In the genomic region with DNA sequence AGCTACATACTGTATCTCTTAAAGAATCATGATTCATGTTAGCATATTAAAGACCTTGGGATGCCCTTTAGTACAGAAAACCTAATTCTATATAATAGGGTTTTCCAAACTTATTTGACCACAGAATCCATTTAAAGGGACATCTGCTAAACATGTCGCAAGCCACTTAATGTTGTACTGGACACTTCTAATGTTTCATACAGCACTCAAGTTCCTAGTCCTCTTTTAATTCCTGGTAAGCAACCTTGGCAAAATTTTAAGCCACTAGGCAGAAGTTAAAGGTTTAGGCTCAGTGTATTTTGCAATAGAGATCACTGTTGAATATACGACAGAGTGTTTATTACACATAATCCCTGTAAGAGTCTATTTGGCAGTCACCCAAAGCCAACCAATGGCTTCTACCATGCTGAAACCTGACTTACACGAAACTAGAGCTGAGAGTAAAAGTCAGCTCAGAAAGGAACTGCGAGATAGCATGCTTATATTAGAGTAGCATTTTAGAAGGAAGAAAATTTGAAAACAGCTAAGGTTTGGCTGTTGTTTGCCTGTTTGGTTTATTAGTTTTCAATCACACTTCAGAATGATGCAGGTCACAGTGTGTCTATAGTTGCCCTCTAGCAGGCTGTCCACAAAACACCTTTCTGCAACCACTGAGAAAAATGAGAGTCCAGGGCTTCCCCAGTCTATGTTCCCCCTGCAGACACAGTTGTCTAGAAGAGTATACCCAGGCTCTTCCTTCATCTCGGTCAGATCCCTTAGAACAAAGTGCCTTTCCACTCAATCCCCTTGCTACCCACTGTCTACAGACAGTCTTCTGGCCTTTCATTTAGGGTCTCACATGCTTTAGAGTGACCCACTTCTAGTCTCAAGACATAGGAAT, we compare ENCODE assay signal across 11 cellular contexts.
A peak's percentile ranks its signal among the peaks of the same experiment; 100 is the strongest.
DNase-seq lines count a peak whose midpoint lies in the region; ATAC-seq and TF ChIP-seq lines count a peak whose summit lies in the region.
"Had no signal": no experiment of that assay in that cellular context is flagged by ENCODE, and none has a peak within 500 bp of the region (broad histone marks: within the 10 kb centered on the region; RNA-seq: fewer than 3 reads in every experiment).

No MANE protein-coding gene starts in this region.

- 49% methylated on average over 5 of the region's 5 CpGs for WGBS in hepatocyte (ENCODE audit: low lambda C conversion rate, missing lambda C conversion rate)

- H3K9me3 ChIP-seq in CD8-positive, alpha-beta memory T cell (ENCODE audit: low read length): no peaks in the 10 kb centered on the region
- no peaks in the 10 kb centered on the region for H3K9me3 ChIP-seq in hepatocyte (ENCODE audit: low read depth)

- no peak for ATAC-seq in HG02870 (IDR thresholded peaks at IDR 0.05; ENCODE audit: unreplicated experiment)
- ATAC-seq: sciatic nerve had no signal

- no peak overlapping the region for H2AFZ ChIP-seq in hepatocyte

- no peaks in the 10 kb centered on the region for H3K79me2 ChIP-seq in hepatocyte

- H3K27ac Mint-ChIP-seq in CD8-positive, alpha-beta memory T cell: peak overlapping the region in 4 of 8 donors; percentile 43 to 84 (median 48)
- no peak overlapping the region for H3K27ac Mint-ChIP-seq in osteocyte (ENCODE audit: unreplicated experiment)
- H3K27ac Mint-ChIP-seq: activated naive CD4-positive, alpha-beta T cell treated with anti-CD3 and anti-CD28 coated beads, Interleukin-2, amount 10 ng/mL, durations not matched to agents 7 days and 5 days had no signal

- H3K4me3 Mint-ChIP-seq in CD8-positive, alpha-beta memory T cell: peak overlapping the region in 4 of 7 donors; percentile 10 to 77 (median 60)
- no peak overlapping the region for H3K4me3 Mint-ChIP-seq in osteocyte (ENCODE audit: unreplicated experiment)
- H3K4me3 Mint-ChIP-seq: activated naive CD4-positive, alpha-beta T cell treated with anti-CD3 and anti-CD28 coated beads, Interleukin-2, amount 10 ng/mL, durations not matched to agents 7 days and 5 days had no signal

- H3K27me3 Mint-ChIP-seq in CD8-positive, alpha-beta memory T cell: peaks cover under 1 to 2% of the 10 kb centered on the region in 2 donors
- H3K27me3 Mint-ChIP-seq in osteocyte (ENCODE audit: unreplicated experiment): no peaks in the 10 kb centered on the region

- TF ChIP-seq CTCF in hepatocyte (IDR thresholded peaks at IDR 0.05; ENCODE audit: poor library complexity) (no peak), osteocyte (IDR thresholded peaks at IDR 0.05) (no peak)

- H3K4me1 ChIP-seq in CD8-positive, alpha-beta memory T cell (ENCODE audit: insufficient read depth, low read length): peaks cover 12% of the 10 kb centered on the region
- H3K4me1 ChIP-seq in hepatocyte (ENCODE audit: insufficient read depth): no peaks in the 10 kb centered on the region

- H3K9me2 ChIP-seq in hepatocyte (replicated peaks; ENCODE audit: insufficient read depth): no peaks in the 10 kb centered on the region

- no peak overlapping the region for H3K4me2 ChIP-seq in hepatocyte

- no peak for DNase-seq in CD8-positive, alpha-beta memory T cell
- peak; percentile 87 for DNase-seq in LHCN-M2 (ENCODE audit: low read depth)
- DNase-seq in SHP77 (lab: John Stamatoyannopoulos, UW): peak; percentile 40 to 69
- peak; percentile 65 for DNase-seq in hepatocyte (ENCODE audit: low spot score)
- no peak for DNase-seq in osteocyte (ENCODE audit: extremely low spot score, unreplicated experiment)
- DNase-seq in dermis blood vessel endothelial cell: no peak
- DNase-seq in midbrain (lab: John Stamatoyannopoulos, UW): no peak
- DNase-seq: activated naive CD4-positive, alpha-beta T cell treated with anti-CD3 and anti-CD28 coated beads, Interleukin-2, amount 10 ng/mL, durations not matched to agents 7 days and 5 days; T-helper 1 cell had no signal

- H3K4me1 Mint-ChIP-seq in CD8-positive, alpha-beta memory T cell: peaks cover 0 to 49% (median 5%) of the 10 kb centered on the region in 3 donors
- peaks cover 46% of the 10 kb centered on the region for H3K4me1 Mint-ChIP-seq in osteocyte (ENCODE audit: unreplicated experiment)

- no peaks in the 10 kb centered on the region for H3K9me3 Mint-ChIP-seq in CD8-positive, alpha-beta memory T cell
- no peaks in the 10 kb centered on the region for H3K9me3 Mint-ChIP-seq in osteocyte (ENCODE audit: unreplicated experiment)
- H3K9me3 Mint-ChIP-seq: activated naive CD4-positive, alpha-beta T cell treated with anti-CD3 and anti-CD28 coated beads, Interleukin-2, amount 10 ng/mL, durations not matched to agents 7 days and 5 days had no signal

- CTCF ChIA-PET in CD8-positive, alpha-beta memory T cell (lab: Charles Lee): no interaction called here

- no peak overlapping the region for H3K27ac ChIP-seq in CD8-positive, alpha-beta memory T cell (ENCODE audit: low read depth, low read length)
- H3K27ac ChIP-seq in hepatocyte: peak overlapping the region; percentile 8

- no peaks in the 10 kb centered on the region for H3K27me3 ChIP-seq in CD8-positive, alpha-beta memory T cell (ENCODE audit: insufficient read depth, low read length, poor library complexity, severe bottlenecking)
- H3K27me3 ChIP-seq in hepatocyte: no peaks in the 10 kb centered on the region

- H3K36me3 Mint-ChIP-seq in CD8-positive, alpha-beta memory T cell: no peaks in the 10 kb centered on the region
- H3K36me3 Mint-ChIP-seq in osteocyte (ENCODE audit: unreplicated experiment): no peaks in the 10 kb centered on the region
- H3K36me3 Mint-ChIP-seq: activated naive CD4-positive, alpha-beta T cell treated with anti-CD3 and anti-CD28 coated beads, Interleukin-2, amount 10 ng/mL, durations not matched to agents 7 days and 5 days had no signal

- no peaks in the 10 kb centered on the region for H4K20me1 ChIP-seq in hepatocyte (ENCODE audit: insufficient read depth, poor library complexity, severe bottlenecking)

- no peak overlapping the region for H3K4me3 ChIP-seq in CD8-positive, alpha-beta memory T cell (ENCODE audit: low read length)
- H3K4me3 ChIP-seq in hepatocyte: no peak overlapping the region

- H3K36me3 ChIP-seq in CD8-positive, alpha-beta memory T cell (ENCODE audit: insufficient read depth, low read length): no peaks in the 10 kb centered on the region
- no peaks in the 10 kb centered on the region for H3K36me3 ChIP-seq in hepatocyte (replicated peaks; ENCODE audit: insufficient read depth, low read depth)

- POLR2A ChIA-PET in CD8-positive, alpha-beta memory T cell (lab: Charles Lee): no interaction called here

Comparison
In these comparisons a context has a peak if more than half of its experiments do, and no peak if none do; other contexts are left out.
1. DNase-seq: peak in LHCN-M2 (single experiment), SHP77 (2 of 2) and hepatocyte (single experiment); none in CD8-positive, alpha-beta memory T cell (0 of 5), osteocyte (single experiment), dermis blood vessel endothelial cell (single experiment) and midbrain (single experiment).